Comparison of ENCODE assay signal across 11 cellular contexts in genomic region chr11:2807276-2807681, GRCh38.
DNase-seq lines count a peak whose midpoint lies in the region; ATAC-seq and TF ChIP-seq lines count a peak whose summit lies in the region.
"Had no signal": no experiment of that assay in that cellular context is flagged by ENCODE, and none has a peak within 500 bp of the region (broad histone marks: within the 10 kb centered on the region; RNA-seq: fewer than 3 reads in every experiment).

No MANE protein-coding gene starts in this region.

- H3K27me3 ChIP-seq in muscle layer of colon (ENCODE audit: control insufficient read depth in 1 of 2, insufficient read depth in 2 of 2, low read length in 2 of 2) (no peaks in the 10 kb centered on the region), uterus (no peaks in the 10 kb centered on the region)

- H3K36me3 ChIP-seq in muscle layer of colon (ENCODE audit: insufficient read depth, low read length): no peaks in the 10 kb centered on the region
- no peaks in the 10 kb centered on the region for H3K36me3 ChIP-seq in uterus

- TF ChIP-seq POLR2A in uterus (IDR thresholded peaks at IDR 0.05): no peak

- ATAC-seq in esophagus mucosa: peak; percentile 33
- ATAC-seq in HG03097 (IDR thresholded peaks at IDR 0.05; ENCODE audit: low FRiP score, unreplicated experiment): no peak

- H3K9me3 Mint-ChIP-seq in endothelial cell (ENCODE audit: unreplicated experiment): peaks cover 4% of the 10 kb centered on the region

- peaks cover 24% of the 10 kb centered on the region for H3K4me1 Mint-ChIP-seq in endothelial cell (ENCODE audit: unreplicated experiment)

- TF ChIP-seq CTCF in uterus (IDR thresholded peaks at IDR 0.05) (no peak), endothelial cell (IDR thresholded peaks at IDR 0.05; ENCODE audit: unreplicated experiment) (no peak)

- H3K4me3 Mint-ChIP-seq in endothelial cell (ENCODE audit: unreplicated experiment): no peak overlapping the region
- H3K4me3 Mint-ChIP-seq: CD4-positive, CD25-positive, alpha-beta regulatory T cell had no signal

- intact Hi-C loops in uterus (cut with DNase I; ENCODE audit: low total_unique reads): no loop called here

- H3K27ac Mint-ChIP-seq in endothelial cell (ENCODE audit: unreplicated experiment): no peak overlapping the region
- H3K27ac Mint-ChIP-seq: CD4-positive, CD25-positive, alpha-beta regulatory T cell had no signal

- H3K27ac ChIP-seq in muscle layer of colon (ENCODE audit: low read depth, low read length) (peak overlapping the region; percentile 87), uterus (peak overlapping the region; percentile 80 to 87)

- H3K4me1 ChIP-seq in muscle layer of colon (ENCODE audit: insufficient read depth, low read length) (peaks cover 34% of the 10 kb centered on the region), uterus (peaks cover 20 to 28% of the 10 kb centered on the region in 2 donors)

- H3K9me3 ChIP-seq in muscle layer of colon (ENCODE audit: low read length) (no peaks in the 10 kb centered on the region), uterus (no peaks in the 10 kb centered on the region)

- no peak overlapping the region for H3K9ac ChIP-seq in muscle layer of colon (ENCODE audit: low read length)

- H3K27me3 Mint-ChIP-seq in endothelial cell (ENCODE audit: unreplicated experiment): peaks cover 8% of the 10 kb centered on the region

- peaks cover 8% of the 10 kb centered on the region for H3K36me3 Mint-ChIP-seq in endothelial cell (ENCODE audit: low read depth, unreplicated experiment)

- H3K4me3 ChIP-seq in muscle layer of colon (ENCODE audit: low read depth in 1 of 2, low read length in 2 of 2) (peak overlapping the region; percentile 25 to 38), uterus (peak overlapping the region in 1 of 2 donors; percentile 12)

- peak; percentile 9 for DNase-seq in activated naive CD4-positive, alpha-beta T cell treated with anti-CD3 and anti-CD28 coated beads, Interleukin-2, amount 50 U/mL, for 16 hours
- DNase-seq in activated naive CD4-positive, alpha-beta T cell (lab: John Stamatoyannopoulos, UW): no peak
- peak; percentile 91 to 93 for DNase-seq in uterus
- DNase-seq in GDM1 (lab: John Stamatoyannopoulos, UW): no peak
- DNase-seq in endothelial cell (ENCODE audit: low spot score): no peak
- DNase-seq: NCI-H187, T-helper 9 cell had no signal

Comparison
In these comparisons a context has a peak if more than half of its experiments do, and no peak if none do; other contexts are left out.
1. DNase-seq: peak in activated naive CD4-positive, alpha-beta T cell treated with anti-CD3 and anti-CD28 coated beads, Interleukin-2, amount 50 U/mL, for 16 hours (single experiment) and uterus (2 of 2); none in activated naive CD4-positive, alpha-beta T cell (0 of 4), GDM1 (single experiment) and endothelial cell (single experiment).